ENCODE assay signal across 1 cellular context in the genomic region with DNA sequence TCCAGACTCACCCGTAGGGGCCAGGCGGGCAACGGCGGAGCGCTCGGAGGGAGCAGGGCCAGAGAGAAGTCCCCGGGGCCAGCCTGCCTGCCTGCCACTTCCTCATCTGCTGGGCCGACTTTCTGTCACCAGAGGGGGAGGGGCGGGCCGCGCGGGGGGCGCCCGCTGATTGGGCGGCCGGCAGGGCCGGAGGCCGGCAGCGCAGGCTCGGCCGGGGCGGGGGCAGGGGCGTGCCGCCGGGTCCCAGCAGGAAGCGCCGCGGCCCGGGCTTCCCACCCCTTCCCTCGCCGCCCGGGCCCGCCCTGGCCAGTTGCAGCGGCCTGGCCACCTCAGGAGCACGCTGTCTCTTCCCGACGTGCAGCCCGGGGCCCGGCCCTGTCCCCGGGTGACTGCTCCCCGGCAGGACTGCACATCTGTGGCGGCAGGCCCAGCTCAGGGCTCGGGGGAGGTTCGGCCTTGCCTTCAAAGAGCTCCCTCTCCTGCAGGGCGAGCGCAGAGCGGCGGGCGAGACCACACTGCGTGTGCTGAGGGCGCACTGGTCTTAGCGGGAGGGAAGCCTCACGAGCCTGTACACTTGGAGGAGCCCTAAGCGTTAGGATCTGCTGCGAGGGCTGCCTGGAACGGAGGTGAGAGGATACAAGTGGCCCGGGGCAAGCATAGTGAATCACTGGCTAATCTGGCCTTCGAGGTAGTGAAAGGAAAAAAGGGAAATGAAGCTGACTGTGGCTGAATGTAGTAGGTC.
A peak's percentile ranks its signal among the peaks of the same experiment; 100 is the strongest.
TF ChIP-seq lines count a peak whose summit lies in the region.

Gene ELOVL1 (minus strand): TSS at position 108 of the 742 bp plus-strand sequence. CDS start 2,402 bp downstream, outside the sequence.

TF ChIP-seq in WTC11, 78 proteins besides CTCF, POLR2A, EP300 and RAD21 (continued from another document and continues in another):
- TF ChIP-seq ZMAT4 (CRISPR knock-in tag; IDR thresholded peaks at IDR 0.05) = no peak
- no peak for TF ChIP-seq ATF1 (CRISPR knock-in tag; IDR thresholded peaks at IDR 0.05)
- TF ChIP-seq CBFB (CRISPR knock-in tag; IDR thresholded peaks at IDR 0.05; ENCODE audit: low read depth) = no peak
- TF ChIP-seq ATF2 (CRISPR knock-in tag; IDR thresholded peaks at IDR 0.05; ENCODE audit: borderline replicate concordance, low read depth) = no peak
- TF ChIP-seq SP1 (CRISPR knock-in tag; conservative IDR thresholded peaks at IDR 0.05) = peak; percentile 78; the same call in 1 of the 2 replicates
- no peak; the same call in 1 of the 2 replicates for TF ChIP-seq GABPB1 (CRISPR knock-in tag; IDR thresholded peaks at IDR 0.05)
- TF ChIP-seq TCF7 (CRISPR knock-in tag; IDR thresholded peaks at IDR 0.05; ENCODE audit: low read depth) = no peak
- TF ChIP-seq ELF4 (CRISPR knock-in tag; IDR thresholded peaks at IDR 0.05; ENCODE audit: low read depth) = no peak
- peak; percentile 80; the same call in 1 of the 2 replicates for TF ChIP-seq MYBL2 (CRISPR knock-in tag; IDR thresholded peaks at IDR 0.05)
- TF ChIP-seq ZNF423 (CRISPR knock-in tag; IDR thresholded peaks at IDR 0.05) = no peak
- TF ChIP-seq ATF6 (CRISPR knock-in tag; IDR thresholded peaks at IDR 0.05) = no peak
- TF ChIP-seq ZNF317 (CRISPR knock-in tag; IDR thresholded peaks at IDR 0.05; ENCODE audit: borderline replicate concordance, low read depth) = no peak
- TF ChIP-seq ZNF121 (CRISPR knock-in tag; IDR thresholded peaks at IDR 0.05) = no peak
- no peak for TF ChIP-seq SMAD3 (CRISPR knock-in tag; IDR thresholded peaks at IDR 0.05; ENCODE audit: borderline replicate concordance)
- no peak for TF ChIP-seq HMGA2 (CRISPR knock-in tag; IDR thresholded peaks at IDR 0.05)
- TF ChIP-seq FOXK1 (CRISPR knock-in tag; IDR thresholded peaks at IDR 0.05) = peak; percentile 12
- no peak for TF ChIP-seq ZNF416 (CRISPR knock-in tag; IDR thresholded peaks at IDR 0.05)
- TF ChIP-seq, protein P1, sequence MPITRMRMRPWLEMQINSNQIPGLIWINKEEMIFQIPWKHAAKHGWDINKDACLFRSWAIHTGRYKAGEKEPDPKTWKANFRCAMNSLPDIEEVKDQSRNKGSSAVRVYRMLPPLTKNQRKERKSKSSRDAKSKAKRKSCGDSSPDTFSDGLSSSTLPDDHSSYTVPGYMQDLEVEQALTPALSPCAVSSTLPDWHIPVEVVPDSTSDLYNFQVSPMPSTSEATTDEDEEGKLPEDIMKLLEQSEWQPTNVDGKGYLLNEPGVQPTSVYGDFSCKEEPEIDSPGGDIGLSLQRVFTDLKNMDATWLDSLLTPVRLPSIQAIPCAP (CRISPR knock-in tag; IDR thresholded peaks at IDR 0.05) = no peak
- no peak for TF ChIP-seq ZNF138 (CRISPR knock-in tag; conservative IDR thresholded peaks at IDR 0.05)
- TF ChIP-seq ZNF396 (CRISPR knock-in tag; IDR thresholded peaks at IDR 0.05; ENCODE audit: borderline replicate concordance) = no peak
- TF ChIP-seq NR1H2 (CRISPR knock-in tag; IDR thresholded peaks at IDR 0.05) = no peak
- no peak for TF ChIP-seq CDX4 (CRISPR knock-in tag; IDR thresholded peaks at IDR 0.05; ENCODE audit: borderline replicate concordance)
- peak; percentile 65; the same call in 1 of the 2 replicates for TF ChIP-seq TEAD1 (CRISPR knock-in tag; IDR thresholded peaks at IDR 0.05)
- TF ChIP-seq, protein P2, sequence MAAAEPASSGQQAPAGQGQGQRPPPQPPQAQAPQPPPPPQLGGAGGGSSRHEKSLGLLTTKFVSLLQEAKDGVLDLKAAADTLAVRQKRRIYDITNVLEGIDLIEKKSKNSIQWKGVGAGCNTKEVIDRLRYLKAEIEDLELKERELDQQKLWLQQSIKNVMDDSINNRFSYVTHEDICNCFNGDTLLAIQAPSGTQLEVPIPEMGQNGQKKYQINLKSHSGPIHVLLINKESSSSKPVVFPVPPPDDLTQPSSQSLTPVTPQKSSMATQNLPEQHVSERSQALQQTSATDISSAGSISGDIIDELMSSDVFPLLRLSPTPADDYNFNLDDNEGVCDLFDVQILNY (CRISPR knock-in tag; IDR thresholded peaks at IDR 0.05) = peak; percentile 64; the same call in 1 of the 2 replicates
- TF ChIP-seq NFATC4 (CRISPR knock-in tag; IDR thresholded peaks at IDR 0.05) = no peak
- TF ChIP-seq KAT7 (CRISPR knock-in tag; IDR thresholded peaks at IDR 0.05; ENCODE audit: borderline replicate concordance) = no peak
- no peak for TF ChIP-seq GRHL2 (CRISPR knock-in tag; IDR thresholded peaks at IDR 0.05; ENCODE audit: insufficient replicate concordance, severe bottlenecking)
- TF ChIP-seq MAX (CRISPR knock-in tag; IDR thresholded peaks at IDR 0.05) = peak; percentile 94
- TF ChIP-seq, protein P3, sequence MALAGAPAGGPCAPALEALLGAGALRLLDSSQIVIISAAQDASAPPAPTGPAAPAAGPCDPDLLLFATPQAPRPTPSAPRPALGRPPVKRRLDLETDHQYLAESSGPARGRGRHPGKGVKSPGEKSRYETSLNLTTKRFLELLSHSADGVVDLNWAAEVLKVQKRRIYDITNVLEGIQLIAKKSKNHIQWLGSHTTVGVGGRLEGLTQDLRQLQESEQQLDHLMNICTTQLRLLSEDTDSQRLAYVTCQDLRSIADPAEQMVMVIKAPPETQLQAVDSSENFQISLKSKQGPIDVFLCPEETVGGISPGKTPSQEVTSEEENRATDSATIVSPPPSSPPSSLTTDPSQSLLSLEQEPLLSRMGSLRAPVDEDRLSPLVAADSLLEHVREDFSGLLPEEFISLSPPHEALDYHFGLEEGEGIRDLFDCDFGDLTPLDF (CRISPR knock-in tag; IDR thresholded peaks at IDR 0.05) = 0 out of 2 replicates have a peak, but pooled peaks have one; percentile 30
- no peak for TF ChIP-seq ESRRA (CRISPR knock-in tag; IDR thresholded peaks at IDR 0.05; ENCODE audit: borderline replicate concordance)
- TF ChIP-seq AR (CRISPR knock-in tag; IDR thresholded peaks at IDR 0.05) = no peak
- TF ChIP-seq ZNF425 (CRISPR knock-in tag; conservative IDR thresholded peaks at IDR 0.05) = no peak
- TF ChIP-seq, protein P4, sequence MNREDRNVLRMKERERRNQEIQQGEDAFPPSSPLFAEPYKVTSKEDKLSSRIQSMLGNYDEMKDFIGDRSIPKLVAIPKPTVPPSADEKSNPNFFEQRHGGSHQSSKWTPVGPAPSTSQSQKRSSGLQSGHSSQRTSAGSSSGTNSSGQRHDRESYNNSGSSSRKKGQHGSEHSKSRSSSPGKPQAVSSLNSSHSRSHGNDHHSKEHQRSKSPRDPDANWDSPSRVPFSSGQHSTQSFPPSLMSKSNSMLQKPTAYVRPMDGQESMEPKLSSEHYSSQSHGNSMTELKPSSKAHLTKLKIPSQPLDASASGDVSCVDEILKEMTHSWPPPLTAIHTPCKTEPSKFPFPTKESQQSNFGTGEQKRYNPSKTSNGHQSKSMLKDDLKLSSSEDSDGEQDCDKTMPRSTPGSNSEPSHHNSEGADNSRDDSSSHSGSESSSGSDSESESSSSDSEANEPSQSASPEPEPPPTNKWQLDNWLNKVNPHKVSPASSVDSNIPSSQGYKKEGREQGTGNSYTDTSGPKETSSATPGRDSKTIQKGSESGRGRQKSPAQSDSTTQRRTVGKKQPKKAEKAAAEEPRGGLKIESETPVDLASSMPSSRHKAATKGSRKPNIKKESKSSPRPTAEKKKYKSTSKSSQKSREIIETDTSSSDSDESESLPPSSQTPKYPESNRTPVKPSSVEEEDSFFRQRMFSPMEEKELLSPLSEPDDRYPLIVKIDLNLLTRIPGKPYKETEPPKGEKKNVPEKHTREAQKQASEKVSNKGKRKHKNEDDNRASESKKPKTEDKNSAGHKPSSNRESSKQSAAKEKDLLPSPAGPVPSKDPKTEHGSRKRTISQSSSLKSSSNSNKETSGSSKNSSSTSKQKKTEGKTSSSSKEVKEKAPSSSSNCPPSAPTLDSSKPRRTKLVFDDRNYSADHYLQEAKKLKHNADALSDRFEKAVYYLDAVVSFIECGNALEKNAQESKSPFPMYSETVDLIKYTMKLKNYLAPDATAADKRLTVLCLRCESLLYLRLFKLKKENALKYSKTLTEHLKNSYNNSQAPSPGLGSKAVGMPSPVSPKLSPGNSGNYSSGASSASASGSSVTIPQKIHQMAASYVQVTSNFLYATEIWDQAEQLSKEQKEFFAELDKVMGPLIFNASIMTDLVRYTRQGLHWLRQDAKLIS (CRISPR knock-in tag; IDR thresholded peaks at IDR 0.05; ENCODE audit: borderline replicate concordance) = no peak
- TF ChIP-seq ZBTB21 (CRISPR knock-in tag; IDR thresholded peaks at IDR 0.05; ENCODE audit: borderline replicate concordance) = no peak
- TF ChIP-seq MLX (CRISPR knock-in tag; IDR thresholded peaks at IDR 0.05) = no peak
- TF ChIP-seq PRRX2 (CRISPR knock-in tag; IDR thresholded peaks at IDR 0.05) = no peak
- no peak for TF ChIP-seq USF2 (CRISPR knock-in tag; IDR thresholded peaks at IDR 0.05)
